In the genomic region with DNA sequence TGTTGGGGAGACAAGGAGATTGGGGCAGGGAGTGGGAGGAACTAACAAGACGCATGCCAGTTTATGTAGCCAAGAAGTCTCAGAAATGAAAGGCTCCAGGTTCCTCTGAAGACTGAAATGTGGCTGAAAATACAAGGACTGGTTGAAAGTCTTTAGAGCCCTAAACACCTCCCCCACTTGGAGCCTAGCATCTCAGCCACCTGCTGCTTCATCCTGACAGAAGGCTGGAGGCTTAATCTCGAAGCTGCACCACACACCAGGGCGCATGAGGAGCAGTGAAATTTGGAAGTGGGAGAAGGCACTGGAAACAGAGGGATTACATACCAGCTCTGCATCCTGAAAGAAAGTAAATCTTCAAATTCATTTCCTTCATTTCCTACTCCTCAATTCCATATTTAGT, we compare ENCODE assay signal across 1 cellular context.
TF ChIP-seq lines count a peak whose summit lies in the region.

No MANE protein-coding gene starts in this region.

TF ChIP-seq in WTC11, 78 proteins besides CTCF, POLR2A, EP300 and RAD21 (continued from another document):
- TF ChIP-seq ATF6 (CRISPR knock-in tag; IDR thresholded peaks at IDR 0.05) (no peak), TEAD1 (CRISPR knock-in tag; IDR thresholded peaks at IDR 0.05) (no peak), USF1 (CRISPR knock-in tag; IDR thresholded peaks at IDR 0.05) (no peak), PRRX2 (CRISPR knock-in tag; IDR thresholded peaks at IDR 0.05) (no peak), TP53 (CRISPR knock-in tag; IDR thresholded peaks at IDR 0.05) (no peak), ESRRA (CRISPR knock-in tag; IDR thresholded peaks at IDR 0.05; ENCODE audit: borderline replicate concordance) (no peak)
